8 cellular contexts compared by ENCODE assay signal in genomic region chr1:228459091-228459993, GRCh38. TPM values are rescaled to one million over a fixed set of nuclear protein-coding genes. Genes with fewer than 3 reads are reported as not detected.
DNase-seq lines count a peak whose midpoint lies in the region; ATAC-seq and TF ChIP-seq lines count a peak whose summit lies in the region.

No MANE protein-coding gene starts in this region.

- no peak for TF ChIP-seq POLR2A in breast epithelium (IDR thresholded peaks at IDR 0.05)

- H3K4me1 ChIP-seq in breast epithelium = no peaks in the 10 kb centered on the region

- H3K9me3 ChIP-seq in T-helper 17 cell (ENCODE audit: control insufficient read depth, low read length, poor library complexity, severe bottlenecking) (no peaks in the 10 kb centered on the region), breast epithelium (no peaks in the 10 kb centered on the region)

- DNase-seq in AG20443 (ENCODE audit: low spot score) (peak; percentile 77), NCI-H1092 (lab: John Stamatoyannopoulos, UW) (peak; percentile 76), T-helper 17 cell (peak; percentile 26 to 37 (median 34)), breast epithelium (ENCODE audit: low spot score in 2 of 2) (no peak), iris pigment epithelial cell (ENCODE audit: low read depth) (peak; percentile 86)
- peak; percentile 49 for DNase-seq in stimulated activated CD4-positive, alpha-beta T cell treated with anti-CD3 and anti-CD28 coated beads, Interleukin-12 subunit alpha, Interleukin-12 subunit beta, amount 100 ng/mL, for 4 hours

- H3K36me3 ChIP-seq in breast epithelium = no peaks in the 10 kb centered on the region

- peak overlapping the region; percentile 97 for H3K4me3 Mint-ChIP-seq in T-helper 17 cell

- H3K4me3 ChIP-seq in breast epithelium = peak overlapping the region; percentile 44 to 75 (median 73)

- peaks cover 40% of the 10 kb centered on the region for H3K4me1 Mint-ChIP-seq in T-helper 17 cell

- peaks cover 0 to 29% of the 10 kb centered on the region in 2 donors for H3K27me3 ChIP-seq in breast epithelium

- peak; percentile 52 to 66 (median 64) for TF ChIP-seq CTCF in breast epithelium (IDR thresholded peaks at IDR 0.05)

- peaks cover 2% of the 10 kb centered on the region for H3K36me3 Mint-ChIP-seq in T-helper 17 cell (ENCODE audit: low read depth)

- intact Hi-C loops in breast epithelium (cut with DNase I; ENCODE audit: low total_unique reads) = no loop called here

- peak overlapping the region; percentile 99 for H3K27ac Mint-ChIP-seq in T-helper 17 cell

- ATAC-seq in GM18907 (IDR thresholded peaks at IDR 0.05; ENCODE audit: unreplicated experiment) (peak; percentile 31), T-helper 17 cell (no peak), HG03175 (IDR thresholded peaks at IDR 0.05; ENCODE audit: unreplicated experiment) (no peak)

- H3K27ac ChIP-seq in breast epithelium = peak overlapping the region; percentile 10 to 91

- peaks cover 5% of the 10 kb centered on the region for H3K27me3 Mint-ChIP-seq in T-helper 17 cell

RNA-seq across cellular contexts. Expression of gene RNF187, which starts 27.8 kb away (rescaled TPM):
- total RNA-seq in T-helper 17 cell (10 to 100 TPM; 65.6 to 77.8 TPM), breast epithelium (10 to 100 TPM; 26.9 to 33.7 (median 33.1) TPM)

RNA-seq across cellular contexts. Expression of gene TRIM17, which starts 42.7 kb away (rescaled TPM):
- total RNA-seq in T-helper 17 cell (1 to 10 TPM in 1 of 2 donors, under 1 TPM in 1; 0.47 to 2.0 TPM), breast epithelium (1 to 10 TPM in 2 of 3 donors, not detected in 1; 7.3 to 9.5 TPM)

RNA-seq across cellular contexts. Expression of gene TRIM11, which starts 52.7 kb away (rescaled TPM):
- 10 to 100 TPM; 35.5 to 52.5 TPM for total RNA-seq in T-helper 17 cell
- total RNA-seq in breast epithelium = 10 to 100 TPM; 17.0 to 17.7 (median 17.3) TPM

Comparison
In these comparisons a context has a peak if more than half of its experiments do, and no peak if none do; other contexts are left out.
1. DNase-seq: peak in AG20443 (single experiment), NCI-H1092 (single experiment), T-helper 17 cell (3 of 3), iris pigment epithelial cell (single experiment) and stimulated activated CD4-positive, alpha-beta T cell treated with anti-CD3 and anti-CD28 coated beads, Interleukin-12 subunit alpha, Interleukin-12 subunit beta, amount 100 ng/mL, for 4 hours (single experiment); none in breast epithelium (0 of 2).